Comparison of ENCODE assay signal across 23 cellular contexts in the genomic region with DNA sequence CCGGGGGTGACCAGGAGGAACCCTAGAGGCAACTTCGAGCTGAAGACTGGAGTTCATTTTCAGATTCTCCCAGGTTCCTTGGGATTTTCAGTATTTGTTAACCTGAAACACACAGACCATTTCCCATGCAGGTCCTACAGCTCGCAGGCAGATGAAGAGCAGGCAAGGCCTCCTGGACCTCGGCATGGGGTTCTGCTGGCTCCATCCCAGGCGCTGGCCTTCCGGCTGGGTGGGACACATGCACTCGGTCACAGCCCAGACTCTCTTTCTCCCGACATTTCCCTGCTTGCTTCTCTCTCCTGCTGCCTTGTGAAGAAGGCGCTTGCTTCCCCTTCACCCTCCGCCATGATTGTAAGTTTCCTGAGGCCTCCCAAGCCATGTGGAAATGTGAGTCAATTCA.
"Had no signal": no experiment of that assay in that cellular context is flagged by ENCODE, and none has a peak within 500 bp of the region (broad histone marks: within the 10 kb centered on the region; RNA-seq: fewer than 3 reads in every experiment).

No MANE protein-coding gene starts in this region.

- H3K9me3 ChIP-seq: breast epithelium had no signal

- H3K27me3 ChIP-seq: breast epithelium had no signal

- H3K27me3 Mint-ChIP-seq: activated CD4-positive, alpha-beta T cell treated with anti-CD3 and anti-CD28 coated beads for 36 hours; activated CD8-positive, alpha-beta T cell treated with anti-CD3 and anti-CD28 coated beads for 36 hours had no signal

- H3K4me1 Mint-ChIP-seq: IgD-negative memory B cell had no signal

- H3K4me3 ChIP-seq: breast epithelium had no signal

- H3K27ac ChIP-seq: breast epithelium, VCaP had no signal

- FAIRE-seq: RCC 7860 had no signal

- ATAC-seq: activated CD4-positive, alpha-beta T cell treated with anti-CD3 and anti-CD28 coated beads for 36 hours; activated CD8-positive, alpha-beta T cell treated with anti-CD3 and anti-CD28 coated beads for 36 hours; activated T-cell treated with anti-CD3 and anti-CD28 coated beads, Interleukin-2, amount 50 U/mL, for 72 hours; PC-3 had no signal

- H3K27ac Mint-ChIP-seq: activated CD4-positive, alpha-beta T cell treated with anti-CD3 and anti-CD28 coated beads for 36 hours; activated CD8-positive, alpha-beta T cell treated with anti-CD3 and anti-CD28 coated beads for 36 hours; activated naive CD4-positive, alpha-beta T cell treated with anti-CD3 and anti-CD28 coated beads, Interleukin-2, amount 10 ng/mL, durations not matched to agents 7 days and 5 days; activated naive CD8-positive, alpha-beta T cell treated with anti-CD3 and anti-CD28 coated beads for 36 hours; activated T-cell treated with anti-CD3 and anti-CD28 coated beads, Interleukin-2, amount 50 U/mL, for 72 hours; activated T-helper 2 cell treated with anti-CD3 and anti-CD28 coated beads, Interferon-gamma antibody, Interleukin-2, Interleukin-4, amounts not matched to agents 10 μg/mL and 5 μg/mL and 100 μg/mL, durations not matched to agents 14 hours and 24 hours and 36 hours; IgD-negative memory B cell had no signal

- H3K36me3 ChIP-seq: breast epithelium had no signal

- H3K4me3 Mint-ChIP-seq: activated CD4-positive, alpha-beta T cell treated with anti-CD3 and anti-CD28 coated beads for 36 hours; activated CD8-positive, alpha-beta T cell treated with anti-CD3 and anti-CD28 coated beads for 36 hours; activated naive CD4-positive, alpha-beta T cell treated with anti-CD3 and anti-CD28 coated beads, Interleukin-2, amount 10 ng/mL, durations not matched to agents 7 days and 5 days; activated naive CD8-positive, alpha-beta T cell treated with anti-CD3 and anti-CD28 coated beads for 36 hours; activated T-cell treated with anti-CD3 and anti-CD28 coated beads, Interleukin-2, amount 50 U/mL, for 72 hours; IgD-negative memory B cell had no signal

- DNase-seq: activated CD4-positive, alpha-beta T cell treated with anti-CD3 and anti-CD28 coated beads for 36 hours; activated CD8-positive, alpha-beta memory T cell treated with anti-CD3 and anti-CD28 coated beads, Interleukin-2, amount 50 U/mL, for 4 hours; activated CD8-positive, alpha-beta T cell treated with anti-CD3 and anti-CD28 coated beads for 36 hours; activated gamma-delta T cell treated with Interleukin-2 at 50 U/mL for 16 hours; activated naive CD4-positive, alpha-beta T cell treated with anti-CD3 and anti-CD28 coated beads, Interleukin-2, amount 10 ng/mL, durations not matched to agents 7 days and 5 days; activated naive CD8-positive, alpha-beta T cell treated with anti-CD3 and anti-CD28 coated beads for 36 hours; activated T-cell treated with anti-CD3 and anti-CD28 coated beads, Interleukin-2, amount 50 U/mL, for 72 hours; anterior cingulate cortex; caudate nucleus; KG1; NCI-H1048; NCI-H2081; NCI-H510A treated with DMSO at 0.1 percent for 48 hours; NCI-H69; NK-92 treated with Interleukin-12 subunit alpha and Interleukin-12 subunit beta, amount 100 ng/mL, for 24 hours; PC-3; SHP77 treated with DMSO at 0.1 percent for 48 hours; T-helper 2 cell had no signal

- H3K9me3 Mint-ChIP-seq: activated CD8-positive, alpha-beta T cell treated with anti-CD3 and anti-CD28 coated beads for 36 hours; activated naive CD4-positive, alpha-beta T cell treated with anti-CD3 and anti-CD28 coated beads, Interleukin-2, amount 10 ng/mL, durations not matched to agents 7 days and 5 days; activated naive CD8-positive, alpha-beta T cell treated with anti-CD3 and anti-CD28 coated beads for 36 hours; activated T-cell treated with anti-CD3 and anti-CD28 coated beads, Interleukin-2, amount 50 U/mL, for 72 hours; activated T-helper 2 cell treated with anti-CD3 and anti-CD28 coated beads, Interferon-gamma antibody, Interleukin-2, Interleukin-4, amounts not matched to agents 10 μg/mL and 5 μg/mL and 100 μg/mL, durations not matched to agents 14 hours and 24 hours and 36 hours had no signal

- H3K36me3 Mint-ChIP-seq: activated naive CD4-positive, alpha-beta T cell treated with anti-CD3 and anti-CD28 coated beads, Interleukin-2, amount 10 ng/mL, durations not matched to agents 7 days and 5 days; activated naive CD8-positive, alpha-beta T cell treated with anti-CD3 and anti-CD28 coated beads for 36 hours; IgD-negative memory B cell had no signal

- H3K4me1 ChIP-seq: breast epithelium had no signal
